ENCODE assay signal across 25 cellular contexts in the genomic region with DNA sequence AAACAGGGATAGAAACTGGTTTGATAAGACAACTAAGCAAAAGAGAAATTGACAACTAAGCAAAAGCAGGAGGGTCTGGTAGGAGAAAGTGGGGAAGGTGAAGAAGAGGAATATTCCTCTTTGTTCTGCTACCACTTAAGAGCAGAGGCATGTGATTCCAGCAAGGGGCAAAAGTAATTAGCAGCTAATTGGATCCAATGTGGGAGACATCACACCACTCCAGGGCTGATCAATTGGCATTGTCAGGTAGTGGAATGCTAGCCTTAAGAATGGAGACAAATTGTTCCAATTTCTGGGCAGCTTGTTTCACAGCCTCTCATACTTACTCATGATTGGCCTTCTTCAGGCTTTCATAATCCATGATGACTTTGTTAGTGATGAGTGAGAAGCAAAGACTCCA.
DNase-seq lines count a peak whose midpoint lies in the region; ATAC-seq, FAIRE-seq and TF ChIP-seq lines count a peak whose summit lies in the region.
"Had no signal": no experiment of that assay in that cellular context is flagged by ENCODE, and none has a peak within 500 bp of the region (broad histone marks: within the 10 kb centered on the region; RNA-seq: fewer than 3 reads in every experiment).

No MANE protein-coding gene starts in this region.

- TF ChIP-seq POLR2A in HepG2 (IDR thresholded peaks at IDR 0.05; ENCODE audit: insufficient read depth in 1 of 2, low read depth in 2 of 2, low read length in 2 of 2), result no peak
- TF ChIP-seq POLR2A in right lobe of liver (IDR thresholded peaks at IDR 0.05), result no peak

- no peaks in the 10 kb centered on the region for H3K9me3 Mint-ChIP-seq in endodermal cell

- H3K36me3 Mint-ChIP-seq in endodermal cell (ENCODE audit: low read depth), result no peaks in the 10 kb centered on the region
- H3K36me3 Mint-ChIP-seq: CD14-positive monocyte; CD4-positive, alpha-beta memory T cell; CD4-positive, CD25-positive, alpha-beta regulatory T cell; CD8-positive, alpha-beta memory T cell had no signal

- CTCF ChIA-PET in HepG2 (lab: Yijun Ruan, JAX; ENCODE audit: low intra/inter-chr PET ratio, low total read pairs), result no interaction called here

- intact Hi-C loops in HepG2 (cut with micrococcal nuclease; ENCODE audit: unreplicated experiment) (no loop called here), right lobe of liver (cut with DNase I) (no loop called here)

- no TSS peak for BruUV-seq in HepG2 (replicated peaks; lab: Mats Ljungman, UMichigan)

- H3K79me2 ChIP-seq in HepG2 (ENCODE audit: insufficient read depth, low read length), result no peaks in the 10 kb centered on the region

- no peaks in the 10 kb centered on the region for H3K4me1 ChIP-seq in HepG2 (ENCODE audit: insufficient read depth, low read length)
- no peaks in the 10 kb centered on the region for H3K4me1 ChIP-seq in right lobe of liver
- H3K4me1 ChIP-seq in endodermal cell (ENCODE audit: control insufficient read depth, insufficient read depth, low read length), result peaks cover 13% of the 10 kb centered on the region
- H3K4me1 ChIP-seq: BE2C had no signal

- H3K4me1 Mint-ChIP-seq in endodermal cell, result peaks cover 12% of the 10 kb centered on the region
- H3K4me1 Mint-ChIP-seq: CD14-positive monocyte; CD4-positive, alpha-beta memory T cell; CD4-positive, CD25-positive, alpha-beta regulatory T cell; CD8-positive, alpha-beta memory T cell had no signal

- no peak for ATAC-seq in HepG2
- ATAC-seq in right lobe of liver, result no peak
- ATAC-seq: GM12878 had no signal

- TF ChIP-seq CTCF in HepG2 (CRISPR knock-in tag; IDR thresholded peaks at IDR 0.05) (no peak), right lobe of liver (IDR thresholded peaks at IDR 0.05) (no peak), endodermal cell (conservative IDR thresholded peaks at IDR 0.05) (no peak), coronary artery (IDR thresholded peaks at IDR 0.05) (no peak)

- no peak overlapping the region for H3K4me2 ChIP-seq in HepG2 (ENCODE audit: low read depth, low read length)
- H3K4me2 ChIP-seq: BLaER1 had no signal

- H2AFZ ChIP-seq in HepG2 (ENCODE audit: low read length), result no peak overlapping the region

- in situ Hi-C loops in HepG2 (cut with HindIII; ENCODE audit: extremely low pct_ligation_motif_present, low pct_unique_long_range_greater_than_20kb), result no loop called here

- TF ChIP-seq RAD21 in HepG2 (CRISPR knock-in tag; IDR thresholded peaks at IDR 0.05), result no peak

- no peak overlapping the region for H3K4me3 Mint-ChIP-seq in endodermal cell
- H3K4me3 Mint-ChIP-seq: CD14-positive monocyte; CD4-positive, alpha-beta memory T cell; CD4-positive, CD25-positive, alpha-beta regulatory T cell; CD8-positive, alpha-beta memory T cell had no signal

- no peaks in the 10 kb centered on the region for H3K27me3 ChIP-seq in HepG2 (ENCODE audit: control insufficient read depth in 1 of 2, insufficient read depth in 2 of 2, low read length in 2 of 2)
- no peaks in the 10 kb centered on the region for H3K27me3 ChIP-seq in right lobe of liver
- no peaks in the 10 kb centered on the region for H3K27me3 ChIP-seq in endodermal cell (ENCODE audit: control insufficient read depth, insufficient read depth, low read length, poor library complexity, severe bottlenecking)
- H3K27me3 ChIP-seq: BE2C, BLaER1 had no signal

- FAIRE-seq in HepG2 (lab: Jason Lieb, UNC), result no peak
- no peak for FAIRE-seq in urothelium cell line (lab: Jason Lieb, UNC)
- FAIRE-seq: GM12878, GM12892, GM18507 had no signal

- H3K27ac Mint-ChIP-seq in endodermal cell, result peak overlapping the region; percentile 18
- H3K27ac Mint-ChIP-seq: CD4-positive, alpha-beta memory T cell; CD4-positive, CD25-positive, alpha-beta regulatory T cell; CD8-positive, alpha-beta memory T cell had no signal

- no peaks in the 10 kb centered on the region for H3K27me3 Mint-ChIP-seq in endodermal cell (ENCODE audit: insufficient read depth)
- H3K27me3 Mint-ChIP-seq: CD4-positive, alpha-beta memory T cell; CD4-positive, CD25-positive, alpha-beta regulatory T cell; CD8-positive, alpha-beta memory T cell had no signal

- H3K9me3 ChIP-seq in HepG2 (ENCODE audit: low read length) (no peaks in the 10 kb centered on the region), right lobe of liver (no peaks in the 10 kb centered on the region), endodermal cell (ENCODE audit: control insufficient read depth, low read length) (no peaks in the 10 kb centered on the region)
- H3K9me3 ChIP-seq: BE2C, BLaER1 had no signal

- H3K9ac ChIP-seq in HepG2 (ENCODE audit: insufficient read depth, low read depth, low read length) (no peak overlapping the region), endodermal cell (ENCODE audit: extremely low read depth, low read length, poor library complexity, severe bottlenecking) (no peak overlapping the region)
- H3K9ac ChIP-seq: BLaER1 had no signal

- TF ChIP-seq EP300 in HepG2 (IDR thresholded peaks at IDR 0.05; ENCODE audit: low read depth in 2 of 2, low read length in 2 of 2) (no peak), HepG2 (CRISPR knock-in tag; IDR thresholded peaks at IDR 0.05; ENCODE audit: borderline replicate concordance) (no peak)

- H3K4me3 ChIP-seq in HepG2 (replicated peaks in 1 of 3; ENCODE audit: insufficient read depth in 1 of 3, low read depth in 2 of 3, low read length in 3 of 3) (no peak overlapping the region), right lobe of liver (no peak overlapping the region), endodermal cell (ENCODE audit: low read length) (peak overlapping the region; percentile 1), coronary artery (no peak overlapping the region)
- H3K4me3 ChIP-seq: BLaER1, GM12878 had no signal

- DNase-seq in HepG2 (ENCODE audit: low spot score) (no peak), right lobe of liver (no peak), endodermal cell (peak; percentile 50), urothelium cell line (ENCODE audit: low spot score) (no peak), coronary artery (ENCODE audit: low spot score) (no peak)
- DNase-seq: 8988T; ACHN; BE2C; C1 segment of cervical spinal cord; CD4-positive, CD25-positive, alpha-beta regulatory T cell; CD8-positive, alpha-beta memory T cell; COR-L47; DMS 273 treated with DMSO at 0.1 percent for 48 hours; DMS153; DMS53; DMS79; DND-41; EL; GDM1 had no signal

- no peaks in the 10 kb centered on the region for H4K20me1 ChIP-seq in HepG2 (ENCODE audit: insufficient read depth, low read length)
- H4K20me1 ChIP-seq: BLaER1 had no signal

- H3K27ac ChIP-seq in HepG2 (ENCODE audit: extremely low read length, insufficient read depth, low read length), result no peak overlapping the region
- H3K27ac ChIP-seq in right lobe of liver, result no peak overlapping the region
- H3K27ac ChIP-seq in endodermal cell (ENCODE audit: low read depth, low read length), result no peak overlapping the region
- H3K27ac ChIP-seq in coronary artery, result no peak overlapping the region
- H3K27ac ChIP-seq: BLaER1 had no signal

- H3K36me3 ChIP-seq in HepG2 (replicated peaks in 1 of 2; ENCODE audit: control insufficient read depth in 1 of 2, insufficient read depth in 2 of 2, low read length in 2 of 2) (no peaks in the 10 kb centered on the region), right lobe of liver (no peaks in the 10 kb centered on the region), endodermal cell (ENCODE audit: control insufficient read depth, insufficient read depth, low read length) (no peaks in the 10 kb centered on the region)
- H3K36me3 ChIP-seq: BE2C, BLaER1 had no signal

- POLR2A ChIA-PET in HepG2 (lab: Yijun Ruan, JAX), result no interaction called here

TF ChIP-seq in HepG2, 621 proteins besides CTCF, POLR2A, EP300 and RAD21:
- TF ChIP-seq MAFF (IDR thresholded peaks at IDR 0.05; ENCODE audit: low read depth, low read length) (0 out of 2 replicates have a peak, but pooled peaks have one; percentile 2), FOSL1 (CRISPR knock-in tag; IDR thresholded peaks at IDR 0.05; ENCODE audit: borderline replicate concordance) (no peak), MAFK (conservative IDR thresholded peaks at IDR 0.05 in 1 of 2, IDR thresholded peaks at IDR 0.05 in 1 of 2; ENCODE audit: low read length in 2 of 2) (0 out of 4 replicates have a peak, but pooled peaks of 1 of the 2 experiments have one; percentile 25)
